8 cellular contexts compared by ENCODE assay signal in genomic region chr14:69708586-69709169, GRCh38. TPM values are rescaled to one million over a fixed set of nuclear protein-coding genes. Genes with fewer than 3 reads are reported as not detected.
DNase-seq lines count a peak whose midpoint lies in the region; ATAC-seq, FAIRE-seq and TF ChIP-seq lines count a peak whose summit lies in the region.

No MANE protein-coding gene starts in this region.

- H3K27me3 Mint-ChIP-seq in Calu3 (ENCODE audit: unreplicated experiment) = no peaks in the 10 kb centered on the region
- H3K27me3 Mint-ChIP-seq in IgD-negative memory B cell = no peaks in the 10 kb centered on the region
- no peaks in the 10 kb centered on the region for H3K27me3 Mint-ChIP-seq in activated CD4-positive, alpha-beta T cell treated with anti-CD3 and anti-CD28 coated beads, Interleukin-2, amount 10 ng/mL, durations not matched to agents 24 days and 14 days

- peak; percentile 26 for TF ChIP-seq CTCF in Calu3 (IDR thresholded peaks at IDR 0.05; ENCODE audit: unreplicated experiment)
- TF ChIP-seq CTCF in kidney (IDR thresholded peaks at IDR 0.05; ENCODE audit: borderline replicate concordance, extremely low read depth, insufficient read depth) = no peak

- H3K4me1 Mint-ChIP-seq in Calu3 (ENCODE audit: low read depth, unreplicated experiment) = no peaks in the 10 kb centered on the region
- peaks cover 13 to 22% (median 15%) of the 10 kb centered on the region in 3 donors for H3K4me1 Mint-ChIP-seq in IgD-negative memory B cell
- H3K4me1 Mint-ChIP-seq in activated CD4-positive, alpha-beta T cell treated with anti-CD3 and anti-CD28 coated beads, Interleukin-2, amount 10 ng/mL, durations not matched to agents 24 days and 14 days = peaks cover 63% of the 10 kb centered on the region

- DNase-seq in Calu3 (peak; percentile 50), kidney (peak; percentile 71), NCI-H226 (no peak), islet precursor cell (no peak)
- DNase-seq in activated CD4-positive, alpha-beta T cell treated with anti-CD3 and anti-CD28 coated beads, Interleukin-2, amount 10 ng/mL, durations not matched to agents 24 days and 14 days = peak; percentile 80

- H3K9me3 Mint-ChIP-seq in Calu3 (ENCODE audit: low read depth, unreplicated experiment) = no peaks in the 10 kb centered on the region
- H3K9me3 Mint-ChIP-seq in IgD-negative memory B cell = no peaks in the 10 kb centered on the region
- H3K9me3 Mint-ChIP-seq in activated CD4-positive, alpha-beta T cell treated with anti-CD3 and anti-CD28 coated beads, Interleukin-2, amount 10 ng/mL, durations not matched to agents 24 days and 14 days = no peaks in the 10 kb centered on the region

- H3K27ac ChIP-seq in kidney (ENCODE audit: low read depth in 2 of 2, low read length in 2 of 2) = no peak overlapping the region

- H3K36me3 Mint-ChIP-seq in Calu3 (ENCODE audit: insufficient read depth, unreplicated experiment) = peaks cover 21% of the 10 kb centered on the region
- H3K36me3 Mint-ChIP-seq in IgD-negative memory B cell = peaks cover 8% of the 10 kb centered on the region
- H3K36me3 Mint-ChIP-seq in activated CD4-positive, alpha-beta T cell treated with anti-CD3 and anti-CD28 coated beads, Interleukin-2, amount 10 ng/mL, durations not matched to agents 24 days and 14 days (ENCODE audit: low read depth) = peaks cover 80% of the 10 kb centered on the region

- peaks cover 22 to 30% of the 10 kb centered on the region in 2 donors for H3K4me1 ChIP-seq in kidney (ENCODE audit: control insufficient read depth in 1 of 2, insufficient read depth in 1 of 2, low read depth in 1 of 2, low read length in 2 of 2)

- CTCF ChIA-PET in Calu3 (lab: Charles Lee) = no interaction called here

- FAIRE-seq in kidney (lab: Jason Lieb, UNC) = no peak

- no peak overlapping the region for H3K4me3 ChIP-seq in kidney (ENCODE audit: low read length in 2 of 2)

- H3K9ac ChIP-seq in kidney (ENCODE audit: low read length in 2 of 2) = no peak overlapping the region

- H3K27ac Mint-ChIP-seq in Calu3 (ENCODE audit: unreplicated experiment) = no peak overlapping the region
- peak overlapping the region in 2 of 3 donors; percentile 25 to 40 for H3K27ac Mint-ChIP-seq in IgD-negative memory B cell
- H3K27ac Mint-ChIP-seq in activated CD4-positive, alpha-beta T cell treated with anti-CD3 and anti-CD28 coated beads, Interleukin-2, amount 10 ng/mL, durations not matched to agents 24 days and 14 days = peak overlapping the region; percentile 69

- H3K36me3 ChIP-seq in kidney (ENCODE audit: control insufficient read depth in 1 of 2, insufficient read depth in 2 of 2, low read length in 2 of 2) = peaks cover 20 to 36% of the 10 kb centered on the region in 2 donors

- H3K9me3 ChIP-seq in kidney (ENCODE audit: control insufficient read depth in 1 of 2, low read length in 2 of 2) = no peaks in the 10 kb centered on the region

- intact Hi-C loops in Calu3 (cut with micrococcal nuclease; ENCODE audit: unreplicated experiment) (loop anchor here (5.0 kb wide), 1 partner anchor 36 kb away; no protein-coding TSS in a partner anchor), kidney (cut with DNase I) (no loop called here)
- intact Hi-C loops in activated CD4-positive, alpha-beta T cell treated with anti-CD3 and anti-CD28 coated beads, Interleukin-2, amount 10 ng/mL, durations not matched to agents 24 days and 14 days (cut with micrococcal nuclease) = no loop called here

- ATAC-seq in HG03457 (IDR thresholded peaks at IDR 0.05; ENCODE audit: unreplicated experiment) (no peak), HG03139 (IDR thresholded peaks at IDR 0.05; ENCODE audit: unreplicated experiment) (no peak)

- H3K4me3 Mint-ChIP-seq in Calu3 (ENCODE audit: low read depth, unreplicated experiment) (no peak overlapping the region), IgD-negative memory B cell (no peak overlapping the region)
- H3K4me3 Mint-ChIP-seq in activated CD4-positive, alpha-beta T cell treated with anti-CD3 and anti-CD28 coated beads, Interleukin-2, amount 10 ng/mL, durations not matched to agents 24 days and 14 days = no peak overlapping the region

- no TSS peak for BruUV-seq in Calu3 (replicated peaks; lab: Mats Ljungman, UMichigan)

RNA-seq across cellular contexts. Expression of gene SRSF5, which starts 58.3 kb away (rescaled TPM):
- total RNA-seq in Calu3 (2022) (253 and 256 TPM in 2 replicates), kidney (340 TPM)
- polyA plus RNA-seq in IgD-negative memory B cell (1,200 TPM), kidney (ENCODE audit: insufficient read depth, low read depth, low replicate concordance) (207 TPM)
- 319 and 322 TPM in 2 replicates for total RNA-seq in activated CD4-positive, alpha-beta T cell treated with anti-CD3 and anti-CD28 coated beads, Interleukin-2, amount 10 ng/mL, durations not matched to agents 24 days and 14 days

Comparison
In these comparisons a context has a peak if more than half of its experiments do, and no peak if none do; other contexts are left out.
1. DNase-seq: peak in Calu3 (single experiment), activated CD4-positive, alpha-beta T cell treated with anti-CD3 and anti-CD28 coated beads, Interleukin-2, amount 10 ng/mL, durations not matched to agents 24 days and 14 days (single experiment) and kidney (single experiment); none in NCI-H226 (single experiment) and islet precursor cell (single experiment).